In genomic region chr15:43446344-43446743, GRCh38 we compare ENCODE assay signal across 4 cellular contexts.
TF ChIP-seq lines count a peak whose summit lies in the region.

No MANE protein-coding gene starts in this region.

TF ChIP-seq in SK-N-SH, 30 proteins besides CTCF, POLR2A, EP300 and RAD21:
- no peak for TF ChIP-seq REST (IDR thresholded peaks at IDR 0.05; ENCODE audit: low read depth, low read length)
- TF ChIP-seq YY1 (IDR thresholded peaks at IDR 0.05; ENCODE audit: low read depth): no peak
- TF ChIP-seq IRF3 (IDR thresholded peaks at IDR 0.05; ENCODE audit: low read depth, low read length): no peak
- TF ChIP-seq TCF12 (IDR thresholded peaks at IDR 0.05): no peak
- TF ChIP-seq FOXM1 (IDR thresholded peaks at IDR 0.05; ENCODE audit: low read depth): no peak
- TF ChIP-seq RFX5 (IDR thresholded peaks at IDR 0.05; ENCODE audit: low read length): peak; percentile 88

TF ChIP-seq in SK-N-SH treated with all-trans-retinoic acid at 6 μM for 48 hours, 23 proteins besides CTCF, POLR2A, EP300 and RAD21:
- TF ChIP-seq GLIS3 (CRISPR knock-in tag; IDR thresholded peaks at IDR 0.05) (no peak), ESRRG (CRISPR knock-in tag; IDR thresholded peaks at IDR 0.05) (no peak), PATZ1 (CRISPR knock-in tag; IDR thresholded peaks at IDR 0.05; ENCODE audit: borderline replicate concordance) (no peak), ZNF8 (CRISPR knock-in tag; IDR thresholded peaks at IDR 0.05) (no peak)

TF ChIP-seq in HepG2, 621 proteins besides CTCF, POLR2A, EP300 and RAD21:
- TF ChIP-seq U2AF2 (IDR thresholded peaks at IDR 0.05; ENCODE audit: low read depth, low read length) (no peak), RFX5 (IDR thresholded peaks at IDR 0.05; ENCODE audit: low read depth, low read length) (peak; percentile 87)

TF ChIP-seq in H1, 55 proteins besides CTCF, POLR2A, EP300 and RAD21:
- TF ChIP-seq RFX5 (IDR thresholded peaks at IDR 0.05; ENCODE audit: borderline replicate concordance, low read depth, low read length) (peak; percentile 71; the same call in 1 of the 2 replicates), CHD2 (IDR thresholded peaks at IDR 0.05; ENCODE audit: low read length) (no peak)
